In the genomic region with DNA sequence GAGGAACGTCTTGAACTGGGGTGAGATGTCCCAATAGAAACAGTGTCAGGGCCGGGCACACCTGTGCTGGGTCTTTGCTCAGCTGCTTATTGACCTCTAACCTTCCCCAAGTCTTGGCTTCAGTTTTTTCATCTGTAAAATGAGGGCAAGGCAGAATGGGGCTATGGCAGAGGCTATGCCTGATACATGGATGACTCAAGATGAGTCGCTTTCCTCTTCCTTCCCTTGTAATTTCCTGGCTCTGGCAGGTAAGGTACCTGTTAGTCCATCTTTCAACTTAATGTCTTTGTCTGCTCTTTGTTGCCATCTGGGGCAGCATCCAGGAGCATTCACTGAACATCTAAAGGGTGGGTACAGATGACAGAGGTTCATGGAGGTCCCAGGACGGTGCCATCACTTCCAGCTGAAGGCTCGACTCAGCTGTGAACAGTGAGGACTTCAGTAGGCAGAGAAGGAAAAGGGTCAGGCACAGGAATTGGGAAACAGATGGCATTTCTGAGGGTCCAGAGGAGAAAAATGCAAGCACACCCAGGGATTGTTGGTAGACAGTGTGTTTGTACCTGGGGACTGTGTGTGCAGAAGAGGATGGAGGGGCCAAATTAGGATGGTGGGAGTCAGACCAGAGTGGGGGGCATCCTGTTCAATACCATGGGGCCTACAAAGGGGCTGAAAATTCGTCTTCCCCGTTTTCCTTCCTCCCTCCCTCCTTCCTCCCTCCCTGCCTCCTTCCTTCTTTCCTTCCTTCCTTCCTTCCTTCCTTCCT, we compare ENCODE assay signal across 1 cellular context.
A peak's percentile ranks its signal among the peaks of the same experiment; 100 is the strongest.
TF ChIP-seq lines count a peak whose summit lies in the region.

No MANE protein-coding gene starts in this region.

TF ChIP-seq in HCT116, 20 proteins besides CTCF, POLR2A, EP300 and RAD21 (continued from another document):
- TF ChIP-seq, protein P1, sequence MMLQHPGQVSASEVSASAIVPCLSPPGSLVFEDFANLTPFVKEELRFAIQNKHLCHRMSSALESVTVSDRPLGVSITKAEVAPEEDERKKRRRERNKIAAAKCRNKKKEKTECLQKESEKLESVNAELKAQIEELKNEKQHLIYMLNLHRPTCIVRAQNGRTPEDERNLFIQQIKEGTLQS (IDR thresholded peaks at IDR 0.05), result no peak
- TF ChIP-seq YY1 (IDR thresholded peaks at IDR 0.05; ENCODE audit: extremely low read depth, insufficient replicate concordance, low read depth, low read length) (no peak), TCF7L2 (IDR thresholded peaks at IDR 0.05; ENCODE audit: borderline replicate concordance, extremely low read depth, insufficient read depth, insufficient read length) (no peak), CBX3 (IDR thresholded peaks at IDR 0.05; ENCODE audit: low read depth) (peak; percentile 59), ZNF274 (IDR thresholded peaks at IDR 0.05; ENCODE audit: low read depth, low read length) (no peak), EZH2phosphoT487 (IDR thresholded peaks at IDR 0.05; ENCODE audit: borderline replicate concordance) (no peak), SRF (IDR thresholded peaks at IDR 0.05; ENCODE audit: low read depth) (0 out of 2 replicates have a peak, but pooled peaks have one; percentile 45), ZFX (IDR thresholded peaks at IDR 0.05) (no peak), EZH2 (IDR thresholded peaks at IDR 0.05) (no peak), CEBPB (IDR thresholded peaks at IDR 0.05; ENCODE audit: low read depth) (no peak), SP1 (IDR thresholded peaks at IDR 0.05; ENCODE audit: low read depth) (peak; percentile 73)
- TF ChIP-seq, protein P2, sequence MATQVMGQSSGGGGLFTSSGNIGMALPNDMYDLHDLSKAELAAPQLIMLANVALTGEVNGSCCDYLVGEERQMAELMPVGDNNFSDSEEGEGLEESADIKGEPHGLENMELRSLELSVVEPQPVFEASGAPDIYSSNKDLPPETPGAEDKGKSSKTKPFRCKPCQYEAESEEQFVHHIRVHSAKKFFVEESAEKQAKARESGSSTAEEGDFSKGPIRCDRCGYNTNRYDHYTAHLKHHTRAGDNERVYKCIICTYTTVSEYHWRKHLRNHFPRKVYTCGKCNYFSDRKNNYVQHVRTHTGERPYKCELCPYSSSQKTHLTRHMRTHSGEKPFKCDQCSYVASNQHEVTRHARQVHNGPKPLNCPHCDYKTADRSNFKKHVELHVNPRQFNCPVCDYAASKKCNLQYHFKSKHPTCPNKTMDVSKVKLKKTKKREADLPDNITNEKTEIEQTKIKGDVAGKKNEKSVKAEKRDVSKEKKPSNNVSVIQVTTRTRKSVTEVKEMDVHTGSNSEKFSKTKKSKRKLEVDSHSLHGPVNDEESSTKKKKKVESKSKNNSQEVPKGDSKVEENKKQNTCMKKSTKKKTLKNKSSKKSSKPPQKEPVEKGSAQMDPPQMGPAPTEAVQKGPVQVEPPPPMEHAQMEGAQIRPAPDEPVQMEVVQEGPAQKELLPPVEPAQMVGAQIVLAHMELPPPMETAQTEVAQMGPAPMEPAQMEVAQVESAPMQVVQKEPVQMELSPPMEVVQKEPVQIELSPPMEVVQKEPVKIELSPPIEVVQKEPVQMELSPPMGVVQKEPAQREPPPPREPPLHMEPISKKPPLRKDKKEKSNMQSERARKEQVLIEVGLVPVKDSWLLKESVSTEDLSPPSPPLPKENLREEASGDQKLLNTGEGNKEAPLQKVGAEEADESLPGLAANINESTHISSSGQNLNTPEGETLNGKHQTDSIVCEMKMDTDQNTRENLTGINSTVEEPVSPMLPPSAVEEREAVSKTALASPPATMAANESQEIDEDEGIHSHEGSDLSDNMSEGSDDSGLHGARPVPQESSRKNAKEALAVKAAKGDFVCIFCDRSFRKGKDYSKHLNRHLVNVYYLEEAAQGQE (IDR thresholded peaks at IDR 0.05; ENCODE audit: low read depth), result no peak
- TF ChIP-seq, protein P3, sequence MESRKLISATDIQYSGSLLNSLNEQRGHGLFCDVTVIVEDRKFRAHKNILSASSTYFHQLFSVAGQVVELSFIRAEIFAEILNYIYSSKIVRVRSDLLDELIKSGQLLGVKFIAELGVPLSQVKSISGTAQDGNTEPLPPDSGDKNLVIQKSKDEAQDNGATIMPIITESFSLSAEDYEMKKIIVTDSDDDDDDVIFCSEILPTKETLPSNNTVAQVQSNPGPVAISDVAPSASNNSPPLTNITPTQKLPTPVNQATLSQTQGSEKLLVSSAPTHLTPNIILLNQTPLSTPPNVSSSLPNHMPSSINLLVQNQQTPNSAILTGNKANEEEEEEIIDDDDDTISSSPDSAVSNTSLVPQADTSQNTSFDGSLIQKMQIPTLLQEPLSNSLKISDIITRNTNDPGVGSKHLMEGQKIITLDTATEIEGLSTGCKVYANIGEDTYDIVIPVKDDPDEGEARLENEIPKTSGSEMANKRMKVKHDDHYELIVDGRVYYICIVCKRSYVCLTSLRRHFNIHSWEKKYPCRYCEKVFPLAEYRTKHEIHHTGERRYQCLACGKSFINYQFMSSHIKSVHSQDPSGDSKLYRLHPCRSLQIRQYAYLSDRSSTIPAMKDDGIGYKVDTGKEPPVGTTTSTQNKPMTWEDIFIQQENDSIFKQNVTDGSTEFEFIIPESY (IDR thresholded peaks at IDR 0.05; ENCODE audit: extremely low read depth, insufficient replicate concordance, low read length), result no peak
